In genomic region chr22:35425971-35426800, GRCh38 we compare ENCODE assay signal across 1 cellular context.
TF ChIP-seq lines count a peak whose summit lies in the region.

No MANE protein-coding gene starts in this region.

TF ChIP-seq in SK-N-SH treated with all-trans-retinoic acid at 6 μM for 48 hours, 23 proteins besides CTCF, POLR2A, EP300 and RAD21 (continued from another document):
- TF ChIP-seq POU6F1 (CRISPR knock-in tag; IDR thresholded peaks at IDR 0.05; ENCODE audit: borderline replicate concordance, low read depth) (no peak), ZFP3 (CRISPR knock-in tag; IDR thresholded peaks at IDR 0.05) (no peak), ZFP30 (CRISPR knock-in tag; IDR thresholded peaks at IDR 0.05) (no peak), RARB (CRISPR knock-in tag; IDR thresholded peaks at IDR 0.05) (no peak), CSDC2 (CRISPR knock-in tag; IDR thresholded peaks at IDR 0.05) (no peak), GLIS3 (CRISPR knock-in tag; IDR thresholded peaks at IDR 0.05) (no peak), PPARA (CRISPR knock-in tag; IDR thresholded peaks at IDR 0.05; ENCODE audit: borderline replicate concordance) (no peak), CSRNP3 (CRISPR knock-in tag; IDR thresholded peaks at IDR 0.05) (no peak), BACH2 (CRISPR knock-in tag; IDR thresholded peaks at IDR 0.05; ENCODE audit: borderline replicate concordance) (no peak), ZNF70 (CRISPR knock-in tag; IDR thresholded peaks at IDR 0.05) (no peak), ZNF8 (CRISPR knock-in tag; IDR thresholded peaks at IDR 0.05) (no peak), ISL1 (CRISPR knock-in tag; IDR thresholded peaks at IDR 0.05) (no peak), PATZ1 (CRISPR knock-in tag; IDR thresholded peaks at IDR 0.05; ENCODE audit: borderline replicate concordance) (no peak), TCF4 (CRISPR knock-in tag; IDR thresholded peaks at IDR 0.05; ENCODE audit: borderline replicate concordance) (no peak), ESRRG (CRISPR knock-in tag; IDR thresholded peaks at IDR 0.05) (no peak)
